1 cellular context compared by ENCODE assay signal in the genomic region with DNA sequence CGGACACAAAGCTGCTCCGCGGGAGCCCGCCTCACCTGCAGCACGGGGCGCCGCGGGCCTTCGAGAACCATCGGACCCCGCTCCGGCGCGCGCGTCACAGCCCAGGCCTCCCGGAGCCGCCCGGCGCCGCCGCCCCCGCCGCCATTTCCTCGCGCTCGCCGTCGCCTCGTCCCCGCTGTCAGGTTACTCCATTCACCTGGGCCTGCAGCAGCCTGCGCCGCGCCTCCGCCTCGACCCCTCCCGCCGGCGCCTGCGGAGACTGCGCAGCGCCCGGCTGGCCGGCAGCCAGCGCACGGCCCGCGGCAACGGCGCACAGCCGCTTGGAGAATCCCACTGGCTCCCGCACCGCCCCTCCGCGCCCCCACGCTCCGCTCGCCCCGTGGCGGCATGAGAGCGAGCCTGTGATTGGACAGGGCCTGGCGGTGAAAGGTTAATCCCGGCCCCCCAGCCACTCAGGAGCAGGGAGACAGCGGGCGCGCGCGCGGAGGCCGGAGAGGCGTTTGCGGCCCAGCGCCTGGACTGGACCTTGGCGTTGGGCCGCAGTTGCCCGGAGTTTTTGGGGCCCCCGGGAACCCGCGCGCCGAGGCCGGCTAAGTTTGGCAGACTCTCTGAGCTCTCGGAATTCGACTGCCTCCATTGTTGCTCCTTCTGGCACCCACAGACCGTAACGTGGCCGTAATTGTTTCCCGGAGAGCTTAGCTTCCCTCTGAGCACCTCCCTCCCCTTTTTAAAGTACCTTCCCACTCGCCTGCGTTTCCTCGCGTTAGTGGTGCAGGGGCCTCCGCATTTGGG.
A peak's percentile ranks its signal among the peaks of the same experiment; 100 is the strongest.
TF ChIP-seq lines count a peak whose summit lies in the region.

A gene with protein sequence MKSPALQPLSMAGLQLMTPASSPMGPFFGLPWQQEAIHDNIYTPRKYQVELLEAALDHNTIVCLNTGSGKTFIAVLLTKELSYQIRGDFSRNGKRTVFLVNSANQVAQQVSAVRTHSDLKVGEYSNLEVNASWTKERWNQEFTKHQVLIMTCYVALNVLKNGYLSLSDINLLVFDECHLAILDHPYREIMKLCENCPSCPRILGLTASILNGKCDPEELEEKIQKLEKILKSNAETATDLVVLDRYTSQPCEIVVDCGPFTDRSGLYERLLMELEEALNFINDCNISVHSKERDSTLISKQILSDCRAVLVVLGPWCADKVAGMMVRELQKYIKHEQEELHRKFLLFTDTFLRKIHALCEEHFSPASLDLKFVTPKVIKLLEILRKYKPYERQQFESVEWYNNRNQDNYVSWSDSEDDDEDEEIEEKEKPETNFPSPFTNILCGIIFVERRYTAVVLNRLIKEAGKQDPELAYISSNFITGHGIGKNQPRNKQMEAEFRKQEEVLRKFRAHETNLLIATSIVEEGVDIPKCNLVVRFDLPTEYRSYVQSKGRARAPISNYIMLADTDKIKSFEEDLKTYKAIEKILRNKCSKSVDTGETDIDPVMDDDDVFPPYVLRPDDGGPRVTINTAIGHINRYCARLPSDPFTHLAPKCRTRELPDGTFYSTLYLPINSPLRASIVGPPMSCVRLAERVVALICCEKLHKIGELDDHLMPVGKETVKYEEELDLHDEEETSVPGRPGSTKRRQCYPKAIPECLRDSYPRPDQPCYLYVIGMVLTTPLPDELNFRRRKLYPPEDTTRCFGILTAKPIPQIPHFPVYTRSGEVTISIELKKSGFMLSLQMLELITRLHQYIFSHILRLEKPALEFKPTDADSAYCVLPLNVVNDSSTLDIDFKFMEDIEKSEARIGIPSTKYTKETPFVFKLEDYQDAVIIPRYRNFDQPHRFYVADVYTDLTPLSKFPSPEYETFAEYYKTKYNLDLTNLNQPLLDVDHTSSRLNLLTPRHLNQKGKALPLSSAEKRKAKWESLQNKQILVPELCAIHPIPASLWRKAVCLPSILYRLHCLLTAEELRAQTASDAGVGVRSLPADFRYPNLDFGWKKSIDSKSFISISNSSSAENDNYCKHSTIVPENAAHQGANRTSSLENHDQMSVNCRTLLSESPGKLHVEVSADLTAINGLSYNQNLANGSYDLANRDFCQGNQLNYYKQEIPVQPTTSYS (N-terminal part only) (minus strand): TSS at position 335 of the 792 bp plus-strand sequence. CDS start 24,071 bp downstream, outside the sequence.

TF ChIP-seq in HEK293, 187 proteins besides CTCF, POLR2A, EP300 and RAD21 (continued from another document and continues in another):
- TF ChIP-seq, protein P1, sequence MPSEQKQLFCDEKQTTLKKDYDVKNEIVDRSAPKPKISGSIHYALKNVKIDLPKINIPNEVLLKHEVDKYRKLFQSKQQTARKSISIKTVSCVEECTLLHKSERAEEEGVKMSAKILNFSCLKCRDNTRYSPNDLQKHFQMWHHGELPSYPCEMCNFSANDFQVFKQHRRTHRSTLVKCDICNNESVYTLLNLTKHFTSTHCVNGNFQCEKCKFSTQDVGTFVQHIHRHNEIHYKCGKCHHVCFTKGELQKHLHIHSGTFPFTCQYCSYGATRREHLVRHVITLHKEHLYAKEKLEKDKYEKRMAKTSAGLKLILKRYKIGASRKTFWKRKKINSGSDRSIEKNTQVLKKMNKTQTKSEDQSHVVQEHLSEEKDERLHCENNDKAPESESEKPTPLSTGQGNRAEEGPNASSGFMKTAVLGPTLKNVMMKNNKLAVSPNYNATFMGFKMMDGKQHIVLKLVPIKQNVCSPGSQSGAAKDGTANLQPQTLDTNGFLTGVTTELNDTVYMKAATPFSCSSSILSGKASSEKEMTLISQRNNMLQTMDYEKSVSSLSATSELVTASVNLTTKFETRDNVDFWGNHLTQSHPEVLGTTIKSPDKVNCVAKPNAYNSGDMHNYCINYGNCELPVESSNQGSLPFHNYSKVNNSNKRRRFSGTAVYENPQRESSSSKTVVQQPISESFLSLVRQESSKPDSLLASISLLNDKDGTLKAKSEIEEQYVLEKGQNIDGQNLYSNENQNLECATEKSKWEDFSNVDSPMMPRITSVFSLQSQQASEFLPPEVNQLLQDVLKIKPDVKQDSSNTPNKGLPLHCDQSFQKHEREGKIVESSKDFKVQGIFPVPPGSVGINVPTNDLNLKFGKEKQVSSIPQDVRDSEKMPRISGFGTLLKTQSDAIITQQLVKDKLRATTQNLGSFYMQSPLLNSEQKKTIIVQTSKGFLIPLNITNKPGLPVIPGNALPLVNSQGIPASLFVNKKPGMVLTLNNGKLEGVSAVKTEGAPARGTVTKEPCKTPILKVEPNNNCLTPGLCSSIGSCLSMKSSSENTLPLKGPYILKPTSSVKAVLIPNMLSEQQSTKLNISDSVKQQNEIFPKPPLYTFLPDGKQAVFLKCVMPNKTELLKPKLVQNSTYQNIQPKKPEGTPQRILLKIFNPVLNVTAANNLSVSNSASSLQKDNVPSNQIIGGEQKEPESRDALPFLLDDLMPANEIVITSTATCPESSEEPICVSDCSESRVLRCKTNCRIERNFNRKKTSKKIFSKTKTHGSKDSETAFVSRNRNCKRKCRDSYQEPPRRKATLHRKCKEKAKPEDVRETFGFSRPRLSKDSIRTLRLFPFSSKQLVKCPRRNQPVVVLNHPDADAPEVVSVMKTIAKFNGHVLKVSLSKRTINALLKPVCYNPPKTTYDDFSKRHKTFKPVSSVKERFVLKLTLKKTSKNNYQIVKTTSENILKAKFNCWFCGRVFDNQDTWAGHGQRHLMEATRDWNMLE (tag by site-specific recombination; conservative IDR thresholded peaks at IDR 0.05; ENCODE audit: low read depth) = peak; percentile 41; the same call in 1 of the 2 replicates
- TF ChIP-seq ZNF391 (tag by site-specific recombination; IDR thresholded peaks at IDR 0.05; ENCODE audit: borderline replicate concordance, low read depth) (peak; percentile 72; the same call in 1 of the 2 replicates), KLF9 (tag by site-specific recombination; IDR thresholded peaks at IDR 0.05; ENCODE audit: low read depth) (peak; percentile 84), ZNF670 (tag by site-specific recombination; IDR thresholded peaks at IDR 0.05; ENCODE audit: low read depth) (no peak), SP7 (tag by site-specific recombination; IDR thresholded peaks at IDR 0.05) (peak; percentile 73), ZNF433 (tag by site-specific recombination; IDR thresholded peaks at IDR 0.05; ENCODE audit: low read depth) (no peak), ZNF155 (tag by site-specific recombination; IDR thresholded peaks at IDR 0.05) (no peak), ZSCAN23 (tag by site-specific recombination; IDR thresholded peaks at IDR 0.05) (peak; percentile 31; the same call in 1 of the 2 replicates), ZNF366 (tag by site-specific recombination; conservative IDR thresholded peaks at IDR 0.05) (no peak), YY1 (tag by site-specific recombination; IDR thresholded peaks at IDR 0.05) (peak; percentile 34), RBAK (tag by site-specific recombination; IDR thresholded peaks at IDR 0.05) (no peak), ZNF610 (tag by site-specific recombination; IDR thresholded peaks at IDR 0.05; ENCODE audit: borderline replicate concordance) (peak; percentile 58; the same call in 1 of the 2 replicates), ZNF600 (tag by site-specific recombination; IDR thresholded peaks at IDR 0.05) (peak; percentile 67), SP2 (tag by site-specific recombination; IDR thresholded peaks at IDR 0.05) (peak; percentile 92), SALL2 (tag by site-specific recombination; IDR thresholded peaks at IDR 0.05; ENCODE audit: borderline replicate concordance) (no peak), ZNF777 (tag by site-specific recombination; IDR thresholded peaks at IDR 0.05; ENCODE audit: borderline replicate concordance) (no peak), ZNF629 (tag by site-specific recombination; IDR thresholded peaks at IDR 0.05) (peak; percentile 47; the same call in 1 of the 2 replicates), ZNF707 (tag by site-specific recombination; IDR thresholded peaks at IDR 0.05) (no peak), ZBTB7A (tag by site-specific recombination; IDR thresholded peaks at IDR 0.05; ENCODE audit: low read depth) (peak; percentile 90), REPIN1 (tag by site-specific recombination; IDR thresholded peaks at IDR 0.05; ENCODE audit: low read depth) (no peak), BCL11B (tag by site-specific recombination; IDR thresholded peaks at IDR 0.05; ENCODE audit: low read depth) (peak; percentile 92), ZNF548 (tag by site-specific recombination; IDR thresholded peaks at IDR 0.05) (no peak), ZBTB1 (tag by site-specific recombination; IDR thresholded peaks at IDR 0.05) (0 out of 2 replicates have a peak, but pooled peaks have one; percentile 23), FEZF1 (tag by site-specific recombination; IDR thresholded peaks at IDR 0.05) (peak; percentile 13; the same call in 1 of the 2 replicates), ZNF350 (tag by site-specific recombination; IDR thresholded peaks at IDR 0.05) (no peak)
- TF ChIP-seq, protein P2, sequence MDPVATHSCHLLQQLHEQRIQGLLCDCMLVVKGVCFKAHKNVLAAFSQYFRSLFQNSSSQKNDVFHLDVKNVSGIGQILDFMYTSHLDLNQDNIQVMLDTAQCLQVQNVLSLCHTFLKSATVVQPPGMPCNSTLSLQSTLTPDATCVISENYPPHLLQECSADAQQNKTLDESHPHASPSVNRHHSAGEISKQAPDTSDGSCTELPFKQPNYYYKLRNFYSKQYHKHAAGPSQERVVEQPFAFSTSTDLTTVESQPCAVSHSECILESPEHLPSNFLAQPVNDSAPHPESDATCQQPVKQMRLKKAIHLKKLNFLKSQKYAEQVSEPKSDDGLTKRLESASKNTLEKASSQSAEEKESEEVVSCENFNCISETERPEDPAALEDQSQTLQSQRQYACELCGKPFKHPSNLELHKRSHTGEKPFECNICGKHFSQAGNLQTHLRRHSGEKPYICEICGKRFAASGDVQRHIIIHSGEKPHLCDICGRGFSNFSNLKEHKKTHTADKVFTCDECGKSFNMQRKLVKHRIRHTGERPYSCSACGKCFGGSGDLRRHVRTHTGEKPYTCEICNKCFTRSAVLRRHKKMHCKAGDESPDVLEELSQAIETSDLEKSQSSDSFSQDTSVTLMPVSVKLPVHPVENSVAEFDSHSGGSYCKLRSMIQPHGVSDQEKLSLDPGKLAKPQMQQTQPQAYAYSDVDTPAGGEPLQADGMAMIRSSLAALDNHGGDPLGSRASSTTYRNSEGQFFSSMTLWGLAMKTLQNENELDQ (tag by site-specific recombination; IDR thresholded peaks at IDR 0.05; ENCODE audit: low read depth) = no peak
- TF ChIP-seq, protein P3, sequence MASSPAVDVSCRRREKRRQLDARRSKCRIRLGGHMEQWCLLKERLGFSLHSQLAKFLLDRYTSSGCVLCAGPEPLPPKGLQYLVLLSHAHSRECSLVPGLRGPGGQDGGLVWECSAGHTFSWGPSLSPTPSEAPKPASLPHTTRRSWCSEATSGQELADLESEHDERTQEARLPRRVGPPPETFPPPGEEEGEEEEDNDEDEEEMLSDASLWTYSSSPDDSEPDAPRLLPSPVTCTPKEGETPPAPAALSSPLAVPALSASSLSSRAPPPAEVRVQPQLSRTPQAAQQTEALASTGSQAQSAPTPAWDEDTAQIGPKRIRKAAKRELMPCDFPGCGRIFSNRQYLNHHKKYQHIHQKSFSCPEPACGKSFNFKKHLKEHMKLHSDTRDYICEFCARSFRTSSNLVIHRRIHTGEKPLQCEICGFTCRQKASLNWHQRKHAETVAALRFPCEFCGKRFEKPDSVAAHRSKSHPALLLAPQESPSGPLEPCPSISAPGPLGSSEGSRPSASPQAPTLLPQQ (tag by site-specific recombination; IDR thresholded peaks at IDR 0.05) = peak; percentile 70; the same call in 1 of the 2 replicates
- TF ChIP-seq, protein P4, sequence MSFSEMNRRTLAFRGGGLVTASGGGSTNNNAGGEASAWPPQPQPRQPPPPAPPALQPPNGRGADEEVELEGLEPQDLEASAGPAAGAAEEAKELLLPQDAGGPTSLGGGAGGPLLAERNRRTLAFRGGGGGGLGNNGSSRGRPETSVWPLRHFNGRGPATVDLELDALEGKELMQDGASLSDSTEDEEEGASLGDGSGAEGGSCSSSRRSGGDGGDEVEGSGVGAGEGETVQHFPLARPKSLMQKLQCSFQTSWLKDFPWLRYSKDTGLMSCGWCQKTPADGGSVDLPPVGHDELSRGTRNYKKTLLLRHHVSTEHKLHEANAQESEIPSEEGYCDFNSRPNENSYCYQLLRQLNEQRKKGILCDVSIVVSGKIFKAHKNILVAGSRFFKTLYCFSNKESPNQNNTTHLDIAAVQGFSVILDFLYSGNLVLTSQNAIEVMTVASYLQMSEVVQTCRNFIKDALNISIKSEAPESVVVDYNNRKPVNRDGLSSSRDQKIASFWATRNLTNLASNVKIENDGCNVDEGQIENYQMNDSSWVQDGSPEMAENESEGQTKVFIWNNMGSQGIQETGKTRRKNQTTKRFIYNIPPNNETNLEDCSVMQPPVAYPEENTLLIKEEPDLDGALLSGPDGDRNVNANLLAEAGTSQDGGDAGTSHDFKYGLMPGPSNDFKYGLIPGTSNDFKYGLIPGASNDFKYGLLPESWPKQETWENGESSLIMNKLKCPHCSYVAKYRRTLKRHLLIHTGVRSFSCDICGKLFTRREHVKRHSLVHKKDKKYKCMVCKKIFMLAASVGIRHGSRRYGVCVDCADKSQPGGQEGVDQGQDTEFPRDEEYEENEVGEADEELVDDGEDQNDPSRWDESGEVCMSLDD (tag by site-specific recombination; IDR thresholded peaks at IDR 0.05) = 0 out of 2 replicates have a peak, but pooled peaks have one; percentile 82
- TF ChIP-seq, protein P5, sequence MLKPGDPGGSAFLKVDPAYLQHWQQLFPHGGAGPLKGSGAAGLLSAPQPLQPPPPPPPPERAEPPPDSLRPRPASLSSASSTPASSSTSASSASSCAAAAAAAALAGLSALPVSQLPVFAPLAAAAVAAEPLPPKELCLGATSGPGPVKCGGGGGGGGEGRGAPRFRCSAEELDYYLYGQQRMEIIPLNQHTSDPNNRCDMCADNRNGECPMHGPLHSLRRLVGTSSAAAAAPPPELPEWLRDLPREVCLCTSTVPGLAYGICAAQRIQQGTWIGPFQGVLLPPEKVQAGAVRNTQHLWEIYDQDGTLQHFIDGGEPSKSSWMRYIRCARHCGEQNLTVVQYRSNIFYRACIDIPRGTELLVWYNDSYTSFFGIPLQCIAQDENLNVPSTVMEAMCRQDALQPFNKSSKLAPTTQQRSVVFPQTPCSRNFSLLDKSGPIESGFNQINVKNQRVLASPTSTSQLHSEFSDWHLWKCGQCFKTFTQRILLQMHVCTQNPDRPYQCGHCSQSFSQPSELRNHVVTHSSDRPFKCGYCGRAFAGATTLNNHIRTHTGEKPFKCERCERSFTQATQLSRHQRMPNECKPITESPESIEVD (tag by site-specific recombination; IDR thresholded peaks at IDR 0.05) = no peak
- TF ChIP-seq, protein P6, sequence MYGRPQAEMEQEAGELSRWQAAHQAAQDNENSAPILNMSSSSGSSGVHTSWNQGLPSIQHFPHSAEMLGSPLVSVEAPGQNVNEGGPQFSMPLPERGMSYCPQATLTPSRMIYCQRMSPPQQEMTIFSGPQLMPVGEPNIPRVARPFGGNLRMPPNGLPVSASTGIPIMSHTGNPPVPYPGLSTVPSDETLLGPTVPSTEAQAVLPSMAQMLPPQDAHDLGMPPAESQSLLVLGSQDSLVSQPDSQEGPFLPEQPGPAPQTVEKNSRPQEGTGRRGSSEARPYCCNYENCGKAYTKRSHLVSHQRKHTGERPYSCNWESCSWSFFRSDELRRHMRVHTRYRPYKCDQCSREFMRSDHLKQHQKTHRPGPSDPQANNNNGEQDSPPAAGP (tag by site-specific recombination; IDR thresholded peaks at IDR 0.05) = peak; percentile 87
